ENCODE assay signal across 28 cellular contexts in the genomic region with DNA sequence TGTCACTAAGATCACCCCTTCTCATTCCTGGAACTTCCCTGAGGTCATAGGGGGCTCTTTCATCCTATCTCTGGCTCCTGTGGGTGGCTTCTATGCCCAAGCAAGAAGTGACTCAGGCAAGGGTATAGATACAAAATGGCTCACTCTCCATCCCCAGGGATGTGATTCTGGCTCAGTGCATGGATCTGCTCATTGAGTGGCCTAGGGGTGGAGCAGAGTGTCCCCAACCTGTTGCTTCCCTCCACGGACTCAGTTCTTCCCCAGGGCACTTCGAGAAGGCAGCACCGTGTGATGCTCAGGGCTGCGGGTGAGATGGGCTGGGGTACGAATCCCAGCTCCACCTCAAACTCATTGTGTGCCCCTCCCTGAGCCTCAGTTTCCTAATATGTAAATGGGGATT.
"Had no signal": no experiment of that assay in that cellular context is flagged by ENCODE, and none has a peak within 500 bp of the region (broad histone marks: within the 10 kb centered on the region; RNA-seq: fewer than 3 reads in every experiment).

No MANE protein-coding gene starts in this region.

- FAIRE-seq: astrocyte, bronchial epithelial cell had no signal

- H3K27ac ChIP-seq: brain microvascular endothelial cell, coronary artery, dorsolateral prefrontal cortex, esophagus muscularis mucosa, foreskin keratinocyte, gastrocnemius medialis, heart right ventricle, WERI-Rb-1 had no signal

- DNase-seq: activated B cell treated with CpG ODN at 0.5 μM for 24 hours; activated CD4-positive, alpha-beta T cell treated with anti-CD3 and anti-CD28 coated beads for 48 hours; activated CD4-positive, alpha-beta T cell treated with anti-CD3 and anti-CD28 coated beads, Interleukin-2, amount 50 U/mL, for 1 hour; activated CD4-positive, alpha-beta T cell treated with anti-CD3 and anti-CD28 coated beads, Interleukin-2, amount 50 U/mL, for 48 hours; activated CD8-positive, alpha-beta memory T cell treated with anti-CD3 and anti-CD28 coated beads for 24 hours; activated CD8-positive, alpha-beta T cell treated with anti-CD3 and anti-CD28 coated beads for 36 hours; activated naive CD4-positive, alpha-beta T cell; activated naive CD4-positive, alpha-beta T cell treated with anti-CD3 and anti-CD28 coated beads, Interleukin-2, amount 50 U/mL, for 16 hours; activated T-cell treated with anti-CD3 and anti-CD28 coated beads, Interleukin-2, amount 50 U/mL, for 1 hour; activated T-cell treated with anti-CD3 and anti-CD28 coated beads, Interleukin-2, amount 50 U/mL, for 48 hours; amniotic stem cell; anterior cingulate cortex; brain microvascular endothelial cell; dorsolateral prefrontal cortex; effector memory CD4-positive, alpha-beta T cell; endodermal cell; foreskin keratinocyte; gastrocnemius medialis; heart right ventricle; T-helper 1 cell; T-helper 17 cell; T1000; WERI-Rb-1 had no signal

- H3K4me3 ChIP-seq: coronary artery, dorsolateral prefrontal cortex, esophagus muscularis mucosa, gastrocnemius medialis, heart right ventricle had no signal

- H3K27me3 ChIP-seq: brain microvascular endothelial cell, dorsolateral prefrontal cortex, esophagus muscularis mucosa, foreskin keratinocyte, gastrocnemius medialis, heart right ventricle had no signal

- H3K4me1 ChIP-seq: esophagus muscularis mucosa, foreskin keratinocyte, gastrocnemius medialis, heart right ventricle had no signal

- ATAC-seq: activated CD4-positive, CD25-positive, alpha-beta regulatory T cell treated with anti-CD3 and anti-CD28 coated beads, Interleukin-2, amount 50 U/mL, for 24 hours; activated CD8-positive, alpha-beta T cell treated with anti-CD3 and anti-CD28 coated beads for 36 hours; foreskin keratinocyte; gastrocnemius medialis; heart right ventricle; T-helper 17 cell had no signal
